8 cellular contexts compared by ENCODE assay signal in genomic region chr7:106346678-106347217, GRCh38.
DNase-seq lines count a peak whose midpoint lies in the region; ATAC-seq, FAIRE-seq and TF ChIP-seq lines count a peak whose summit lies in the region.

No MANE protein-coding gene starts in this region.

- BruUV-seq in GM12878 (replicated peaks; lab: Mats Ljungman, UMichigan): no TSS peak

- H3K4me1 ChIP-seq in GM12878 (ENCODE audit: control insufficient read depth, insufficient read depth, low read length): peaks cover 20% of the 10 kb centered on the region

- intact Hi-C loops in GM12878 (cut with micrococcal nuclease; ENCODE audit: unreplicated experiment): loop anchor here (1.0 to 5.0 kb wide), 4 partner anchors 60 to 169 kb away; no protein-coding TSS in a partner anchor

- peak; percentile 47 for DNase-seq in stimulated activated CD4-positive, alpha-beta T cell treated with anti-CD3 and anti-CD28 coated beads, Interleukin-2, amount 100 ng/mL, for 4 hours (ENCODE audit: low read depth)
- no peak for DNase-seq in stimulated activated CD4-positive, alpha-beta T cell treated with anti-CD3 and anti-CD28 coated beads, Interleukin-2, amount 100 ng/mL, for 48 hours
- DNase-seq in RCC 7860 (ENCODE audit: low spot score): peak; percentile 85
- peak; percentile 92 for DNase-seq in GM12878 (ENCODE audit: low read depth, low spot score)
- peak; percentile 41 for DNase-seq in pons (ENCODE audit: low spot score)
- DNase-seq in kidney glomerular epithelial cell (lab: John Stamatoyannopoulos, UW): no peak
- DNase-seq in NCI-H187 treated with DMSO at 0.1 percent for 48 hours (lab: John Stamatoyannopoulos, UW): no peak

- no peak for TF ChIP-seq CTCF in GM12878 (IDR thresholded peaks at IDR 0.05 in 2 of 3, conservative IDR thresholded peaks at IDR 0.05 in 1 of 3; ENCODE audit: control insufficient read depth in 2 of 3, extremely low read depth in 1 of 3, insufficient read depth in 1 of 3, low read depth in 3 of 3, low read length in 3 of 3)

- H4K20me1 ChIP-seq in GM12878 (ENCODE audit: control insufficient read depth, insufficient read depth): no peaks in the 10 kb centered on the region

- H3K9ac ChIP-seq in GM12878 (ENCODE audit: control insufficient read depth, insufficient read depth, low read length): no peak overlapping the region; the same call in 1 of the 2 replicates

- WGBS in GM12878 (ENCODE audit: insufficient coverage, insufficient replicate concordance, low lambda C conversion rate, missing lambda C conversion rate): 4% methylated on average over 2 of the region's 2 CpGs

- H3K4me2 ChIP-seq in GM12878 (ENCODE audit: control insufficient read depth, insufficient read depth): peak overlapping the region; percentile 65

- in situ Hi-C loops in GM12878 (cut with MboI): no loop called here

- H3K4me3 ChIP-seq in GM12878: no peak overlapping the region

- CTCF ChIA-PET in GM12878 (lab: Yijun Ruan, JAX): interaction anchor here (0.5 to 3.2 kb wide), 9 partner anchors 11 to 1312 kb away, joined by 3 to 20 read pairs (median 3); partner anchors contain the start of gene NAMPT

- no peaks in the 10 kb centered on the region for H3K79me2 ChIP-seq in GM12878 (ENCODE audit: control insufficient read depth, insufficient read depth, low read length)

- H2AFZ ChIP-seq in GM12878 (ENCODE audit: control insufficient read depth, low read depth, low read length): peak overlapping the region; percentile 64; the same call in 1 of the 2 replicates

- H3K27me3 ChIP-seq in GM12878 (replicated peaks in 1 of 2; ENCODE audit: control insufficient read depth in 2 of 2, insufficient read depth in 2 of 2, low read length in 1 of 2): no peaks in the 10 kb centered on the region

- no peaks in the 10 kb centered on the region for H3K36me3 ChIP-seq in GM12878 (ENCODE audit: control insufficient read depth in 2 of 2, insufficient read depth in 2 of 2, low read length in 1 of 2)

- SMC1A ChIA-PET in GM12878 (lab: Charles Lee; ENCODE audit: uncharacterized antibody, unreplicated experiment): interaction anchor here (0.6 to 6.3 kb wide), 20 partner anchors 10 to 275 kb away, joined by 3 to 60 read pairs (median 5); partner anchors contain the start of gene NAMPT

- ATAC-seq in HG02981 (IDR thresholded peaks at IDR 0.05; ENCODE audit: unreplicated experiment) (peak; percentile 94), GM12878 (peak; percentile 86)

- RAD21 ChIA-PET in GM12878 (lab: Charles Lee; ENCODE audit: unreplicated experiment): interaction anchor here (0.9 to 5.6 kb wide), 16 partner anchors 12 to 238 kb away, joined by 3 to 87 read pairs (median 7); partner anchors contain the start of gene NAMPT

- no peak for TF ChIP-seq RAD21 in GM12878 (IDR thresholded peaks at IDR 0.05; ENCODE audit: insufficient read depth, low read depth, low read length)

- no peak for TF ChIP-seq POLR2A in GM12878 (IDR thresholded peaks at IDR 0.05; ENCODE audit: low read depth, low read length)

- FAIRE-seq in RCC 7860 (lab: Jason Lieb, UNC) (peak; percentile 92), GM12878 (lab: Jason Lieb, UNC) (peak; percentile 81)

- TF ChIP-seq EP300 in GM12878 (IDR thresholded peaks at IDR 0.05; ENCODE audit: borderline replicate concordance in 1 of 2, control insufficient read depth in 1 of 2, low read depth in 2 of 2, low read length in 2 of 2): peak; percentile 99

- peak overlapping the region; percentile 80 for H3K27ac ChIP-seq in GM12878 (ENCODE audit: control insufficient read depth, insufficient read depth)

- POLR2A ChIA-PET in GM12878 (lab: Charles Lee): interaction anchor here (1.1 to 6.3 kb wide), 5 partner anchors 12 to 235 kb away, joined by 3 to 47 read pairs (median 4); partner anchors contain the start of gene NAMPT

- peaks cover 16% of the 10 kb centered on the region; the same call in 2 of the 3 replicates for H3K9me3 ChIP-seq in GM12878 (replicated peaks; ENCODE audit: control insufficient read depth, insufficient read depth, low read length)

TF ChIP-seq in GM12878, 131 proteins besides CTCF, POLR2A, EP300 and RAD21 (continues in another document):
- TF ChIP-seq EED (IDR thresholded peaks at IDR 0.05; ENCODE audit: low read depth) (peak; percentile 69), ATF2 (IDR thresholded peaks at IDR 0.05; ENCODE audit: low read length) (peak; percentile 98), ZBTB33 (IDR thresholded peaks at IDR 0.05) (no peak), ZBTB40 (IDR thresholded peaks at IDR 0.05; ENCODE audit: borderline replicate concordance) (peak; percentile 15; the same call in 1 of the 2 replicates), RBBP5 (conservative IDR thresholded peaks at IDR 0.05) (no peak), RCOR1 (conservative IDR thresholded peaks at IDR 0.05; ENCODE audit: low read depth, low read length) (0 out of 2 replicates have a peak, but pooled peaks have one; percentile 57), CBX5 (IDR thresholded peaks at IDR 0.05; ENCODE audit: low read depth) (no peak), PBX3 (IDR thresholded peaks at IDR 0.05; ENCODE audit: insufficient replicate concordance, low read depth, low read length) (peak; percentile 25), SUZ12 (IDR thresholded peaks at IDR 0.05; ENCODE audit: unreplicated experiment) (no peak), CHD4 (IDR thresholded peaks at IDR 0.05) (no peak), MYC (IDR thresholded peaks at IDR 0.05; ENCODE audit: insufficient read depth, insufficient read length, insufficient replicate concordance, low read length, severe bottlenecking) (no peak), EGR1 (IDR thresholded peaks at IDR 0.05; ENCODE audit: borderline replicate concordance in 1 of 2, low read depth in 2 of 2, low read length in 2 of 2) (no peak)

Comparison
In these comparisons a context has a peak if more than half of its experiments do, and no peak if none do; other contexts are left out.
1. DNase-seq: peak in stimulated activated CD4-positive, alpha-beta T cell treated with anti-CD3 and anti-CD28 coated beads, Interleukin-2, amount 100 ng/mL, for 4 hours (single experiment), RCC 7860 (single experiment), GM12878 (single experiment) and pons (single experiment); none in stimulated activated CD4-positive, alpha-beta T cell treated with anti-CD3 and anti-CD28 coated beads, Interleukin-2, amount 100 ng/mL, for 48 hours (0 of 2), kidney glomerular epithelial cell (single experiment) and NCI-H187 treated with DMSO at 0.1 percent for 48 hours (single experiment).